ENCODE assay signal across 25 cellular contexts in genomic region chr5:161757223-161757622, GRCh38.
"Had no signal": no experiment of that assay in that cellular context is flagged by ENCODE, and none has a peak within 500 bp of the region (broad histone marks: within the 10 kb centered on the region; RNA-seq: fewer than 3 reads in every experiment).

No MANE protein-coding gene starts in this region.

- DNase-seq: stimulated activated CD4-positive, alpha-beta T cell treated with anti-CD3 and anti-CD28 coated beads, Interleukin-2, amount 100 ng/mL, for 48 hours; stimulated activated CD4-positive, alpha-beta T cell treated with anti-CD3 and anti-CD28 coated beads, Interleukin-4, amount 100 ng/mL, for 1 hour; stimulated activated CD4-positive, alpha-beta T cell treated with anti-CD3 and anti-CD28 coated beads, Interleukin-4, amount 100 ng/mL, for 24 hours; stimulated activated CD4-positive, alpha-beta T cell treated with anti-CD3 and anti-CD28 coated beads, Interleukin-4, amount 100 ng/mL, for 4 hours; stimulated activated CD8-positive, alpha-beta memory T cell treated with anti-CD3 and anti-CD28 coated beads, Interleukin-4, amount 100 ng/mL, for 48 hours; stimulated activated naive B cell treated with anti-CD40 and anti-IgM and Interleukin-4, amounts not matched to agents 10 μg/mL and 1 μg/mL and 100 μg/mL, for 72 hours; stimulated activated naive CD4-positive, alpha-beta T cell; stimulated activated naive CD4-positive, alpha-beta T cell treated with Interleukin-2 at 50 U/mL for 16 hours; stimulated activated naive CD8-positive, alpha-beta T cell treated with anti-CD3 and anti-CD28 coated beads, Interleukin-15, amount 100 ng/mL, for 72 hours; stimulated activated naive CD8-positive, alpha-beta T cell treated with anti-CD3 and anti-CD28 coated beads, Interleukin-15, Interleukin-2, amounts not matched to agents 100 U/mL and 50 U/mL, for 24 hours; stomach; substantia nigra; testis; thyroid gland; tibial artery; transverse colon; upper lobe of left lung; upper lobe of right lung; uterus had no signal

- H3K4me1 ChIP-seq: stomach, suprapubic skin, testis, thyroid gland, tibial artery, tibial nerve, transverse colon, upper lobe of left lung, upper lobe of right lung, uterus, vagina had no signal

- H3K36me3 ChIP-seq: stomach, suprapubic skin, thoracic aorta, thyroid gland, tibial artery, tibial nerve, transverse colon, upper lobe of left lung, upper lobe of right lung, uterus, vagina had no signal

- ATAC-seq: stimulated activated effector memory CD8-positive, alpha-beta T cell treated with anti-CD3 and anti-CD28 coated beads, Interleukin-12 subunit alpha, Interleukin-12 subunit beta, amount 100 ng/mL, for 72 hours; stimulated activated memory B cell treated with anti-CD40 and anti-IgM and Interleukin-4, amounts not matched to agents 10 μg/mL and 1 μg/mL and 100 μg/mL, for 72 hours; stimulated activated naive B cell treated with anti-CD40 and anti-IgM and Interleukin-4, amounts not matched to agents 10 μg/mL and 1 μg/mL and 100 μg/mL, for 72 hours; stimulated activated naive CD8-positive, alpha-beta T cell treated with anti-CD3 and anti-CD28 coated beads, Interleukin-15, amount 100 ng/mL, for 72 hours; stimulated activated naive CD8-positive, alpha-beta T cell treated with anti-CD3 and anti-CD28 coated beads, Interleukin-15, Interleukin-2, amounts not matched to agents 100 U/mL and 50 U/mL, for 24 hours; upper lobe of right lung had no signal

- H3K9me3 ChIP-seq: stomach, suprapubic skin, testis, thoracic aorta, thyroid gland, tibial artery, tibial nerve, transverse colon, upper lobe of left lung, upper lobe of right lung, uterus, vagina had no signal

- H3K4me3 ChIP-seq: stomach, suprapubic skin, testis, thoracic aorta, thyroid gland, tibial artery, tibial nerve, transverse colon, upper lobe of left lung, upper lobe of right lung, uterus, vagina had no signal

- H3K27me3 ChIP-seq: stomach, suprapubic skin, testis, thyroid gland, tibial artery, tibial nerve, transverse colon, upper lobe of left lung, upper lobe of right lung, uterus, vagina had no signal

- H3K27ac ChIP-seq: stomach, suprapubic skin, testis, thoracic aorta, thyroid gland, tibial artery, tibial nerve, transverse colon, upper lobe of left lung, upper lobe of right lung, uterus, vagina had no signal
